17 cellular contexts compared by ENCODE assay signal in genomic region chr11:35354644-35355043, GRCh38.
"Had no signal": no experiment of that assay in that cellular context is flagged by ENCODE, and none has a peak within 500 bp of the region (broad histone marks: within the 10 kb centered on the region; RNA-seq: fewer than 3 reads in every experiment).

No MANE protein-coding gene starts in this region.

- ATAC-seq: natural killer cell, sciatic nerve, upper lobe of right lung had no signal

- H3K9me3 ChIP-seq: ascending aorta, prostate gland, upper lobe of right lung had no signal

- H3K36me3 ChIP-seq: ascending aorta, cardiac muscle cell, prostate gland, upper lobe of right lung had no signal

- H3K27ac ChIP-seq: ascending aorta, cardiac muscle cell, prostate gland, upper lobe of right lung had no signal

- H3K4me3 ChIP-seq: ascending aorta, cardiac muscle cell, lung, prostate gland, upper lobe of right lung had no signal

- H3K4me1 ChIP-seq: prostate gland, upper lobe of right lung had no signal

- H3K27me3 ChIP-seq: ascending aorta, cardiac muscle cell, upper lobe of right lung had no signal

- DNase-seq: activated CD4-positive, alpha-beta memory T cell treated with anti-CD3 and anti-CD28 coated beads, Interleukin-2, amount 10 ng/mL, durations not matched to agents 7 days and 5 days; activated CD4-positive, alpha-beta T cell treated with anti-CD3 and anti-CD28 coated beads for 1 hour; activated gamma-delta T cell treated with Interleukin-2 at 50 U/mL for 16 hours; activated naive CD8-positive, alpha-beta T cell treated with anti-CD3 and anti-CD28 coated beads, Interleukin-2, amount 10 ng/mL, durations not matched to agents 7 days and 5 days; activated T-cell treated with anti-CD3 and anti-CD28 coated beads, Interleukin-2, amount 50 U/mL, for 48 hours; natural killer cell; nucleus accumbens; stimulated activated CD4-positive, alpha-beta T cell treated with anti-CD3 and anti-CD28 coated beads, Interleukin-2, amount 100 ng/mL, for 48 hours; stimulated activated naive CD4-positive, alpha-beta T cell treated with Interleukin-2 at 50 U/mL for 16 hours; SW 1271; upper lobe of right lung had no signal

- FAIRE-seq: colon had no signal
